In the genomic region with DNA sequence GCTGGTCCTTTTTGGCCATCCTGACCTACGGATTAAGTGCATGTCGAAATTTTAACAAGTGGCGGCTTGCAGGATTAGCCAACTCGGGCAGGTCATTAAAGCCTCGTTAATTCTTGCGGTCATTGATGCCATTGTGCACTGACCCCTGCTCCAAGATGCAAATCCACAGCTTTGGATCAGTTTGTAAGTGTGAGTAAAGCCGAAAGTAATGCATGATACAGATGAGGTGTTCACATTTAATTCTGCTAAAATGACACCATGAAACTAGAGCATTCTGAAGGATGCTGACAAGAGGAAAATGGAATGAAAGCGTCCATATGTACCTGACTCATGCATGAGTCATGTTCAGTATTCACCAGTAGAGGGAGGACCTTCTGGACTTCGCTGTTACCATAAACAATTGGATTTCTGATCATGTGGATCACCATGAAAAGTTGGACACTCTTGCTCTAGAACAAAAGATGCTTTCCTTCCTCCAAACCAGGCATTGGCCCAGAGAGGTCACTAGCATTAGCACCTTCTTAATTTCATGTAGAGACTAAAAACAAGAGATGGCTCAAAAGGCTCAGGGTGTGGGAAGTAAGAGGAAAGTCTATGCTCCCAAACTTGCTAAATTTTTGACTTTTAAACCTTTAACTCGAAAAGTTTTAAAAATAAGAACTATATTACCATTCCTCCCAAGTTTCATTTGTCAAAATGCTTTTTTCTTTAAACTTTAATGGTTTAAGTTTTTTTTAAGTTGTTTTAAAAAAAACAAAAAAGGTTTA, we compare ENCODE assay signal across 8 cellular contexts. TPM values are rescaled to one million over a fixed set of nuclear protein-coding genes. Genes with fewer than 3 reads are reported as not detected.
DNase-seq lines count a peak whose midpoint lies in the region; ATAC-seq, FAIRE-seq and TF ChIP-seq lines count a peak whose summit lies in the region.

No MANE protein-coding gene starts in this region.

- peak overlapping the region; percentile 58 for H3K9ac ChIP-seq in keratinocyte (ENCODE audit: control insufficient read depth, extremely low read depth, insufficient read depth, low read length)

- H3K4me3 ChIP-seq in keratinocyte (ENCODE audit: control insufficient read depth in 2 of 3, extremely low read depth in 1 of 3, insufficient read depth in 2 of 3, low read depth in 1 of 3, low read length in 3 of 3) (no peak overlapping the region), upper lobe of left lung (no peak overlapping the region)

- no peaks in the 10 kb centered on the region for H3K36me3 Mint-ChIP-seq in T-helper 2 cell treated with Interferon-gamma antibody and Interleukin-4, amounts not matched to agents 5 μg/mL and 100 μg/mL, for 36 hours (ENCODE audit: low read depth)

- ATAC-seq in upper lobe of left lung (ENCODE audit: low FRiP score in 2 of 2), result peak in 1 of 2 donors; percentile 47

- no peak overlapping the region for H3K4me3 Mint-ChIP-seq in T-helper 2 cell treated with Interferon-gamma antibody and Interleukin-4, amounts not matched to agents 5 μg/mL and 100 μg/mL, for 36 hours

- no peaks in the 10 kb centered on the region for H3K9me1 ChIP-seq in keratinocyte (ENCODE audit: control insufficient read depth, extremely low read depth, insufficient read depth, low read length)

- no peaks in the 10 kb centered on the region for H3K4me1 Mint-ChIP-seq in T-helper 2 cell treated with Interferon-gamma antibody and Interleukin-4, amounts not matched to agents 5 μg/mL and 100 μg/mL, for 36 hours (ENCODE audit: low read depth)

- H3K9me3 ChIP-seq in keratinocyte (ENCODE audit: control insufficient read depth, low read depth, low read length) (no peaks in the 10 kb centered on the region), upper lobe of left lung (no peaks in the 10 kb centered on the region)

- H3K4me1 ChIP-seq in keratinocyte (ENCODE audit: control insufficient read depth, extremely low read depth, insufficient read depth, low read length) (peaks cover 27% of the 10 kb centered on the region), upper lobe of left lung (peaks cover 0 to 9% (median 4%) of the 10 kb centered on the region in 4 donors)

- no peak overlapping the region for H2AFZ ChIP-seq in keratinocyte (ENCODE audit: control insufficient read depth, low read length)

- 63 to 64% methylated on average over 9 to 10 of the region's 10 CpGs for WGBS in upper lobe of left lung, 2 donors

- DNase-seq in DMS53 (lab: John Stamatoyannopoulos, UW) (peak; percentile 83), HTR-8/SVneo (ENCODE audit: insufficient read length, low spot score) (peak; percentile 87), amniotic epithelial cell (ENCODE audit: low read depth) (peak; percentile 90), keratinocyte (ENCODE audit: low read depth, low spot score) (peak; percentile 75), upper lobe of left lung (peak in 1 of 2 donors; percentile 34), MV-4-11 (lab: John Stamatoyannopoulos, UW) (no peak)
- DNase-seq in T-helper 2 cell treated with Interferon-gamma antibody and Interleukin-4, amounts not matched to agents 5 μg/mL and 100 μg/mL, for 36 hours (ENCODE audit: low spot score), result no peak
- DNase-seq in stimulated activated CD4-positive, alpha-beta T cell treated with anti-CD3 and anti-CD28 coated beads, Interleukin-2, amount 100 ng/mL, for 48 hours, result no peak

- H3K27ac Mint-ChIP-seq in T-helper 2 cell treated with Interferon-gamma antibody and Interleukin-4, amounts not matched to agents 5 μg/mL and 100 μg/mL, for 36 hours, result no peak overlapping the region

- H3K27me3 ChIP-seq in keratinocyte (ENCODE audit: control insufficient read depth, extremely low read depth, insufficient read depth, low read length) (no peaks in the 10 kb centered on the region), upper lobe of left lung (no peaks in the 10 kb centered on the region)

- no peak for TF ChIP-seq POLR2A in upper lobe of left lung (IDR thresholded peaks at IDR 0.05)

- FAIRE-seq in HTR-8/SVneo (lab: Jason Lieb, UNC) (peak; percentile 88), keratinocyte (lab: Jason Lieb, UNC) (peak; percentile 89)

- TF ChIP-seq CTCF in keratinocyte (optimal IDR thresholded peaks at IDR 0.05 in 1 of 3, IDR thresholded peaks at IDR 0.05 in 1 of 3, conservative IDR thresholded peaks at IDR 0.05 in 1 of 3; ENCODE audit: extremely low read depth in 1 of 3, insufficient read depth in 2 of 3, low read length in 3 of 3), result peak in 2 of 3 experiments; percentile 23 to 36
- peak; percentile 32 to 63 (median 46) for TF ChIP-seq CTCF in upper lobe of left lung (IDR thresholded peaks at IDR 0.05)

- TF ChIP-seq EP300 in upper lobe of left lung (IDR thresholded peaks at IDR 0.05), result no peak

- peak overlapping the region; percentile 53 for H3K4me2 ChIP-seq in keratinocyte (ENCODE audit: control insufficient read depth, extremely low read depth, insufficient read depth, low read depth, low read length)

- dilution Hi-C loops in keratinocyte (cut with MboI; ENCODE audit: extremely low pct_ligation_motif_present, low sequenced_read_pairs), result loop anchor here (25.0 kb wide), 1 partner anchor 121 kb away; a partner anchor contains a TSS

- H3K27me3 Mint-ChIP-seq in T-helper 2 cell treated with Interferon-gamma antibody and Interleukin-4, amounts not matched to agents 5 μg/mL and 100 μg/mL, for 36 hours (ENCODE audit: low read depth), result peaks cover 29% of the 10 kb centered on the region

- no peaks in the 10 kb centered on the region for H4K20me1 ChIP-seq in keratinocyte (ENCODE audit: control insufficient read depth, extremely low read depth, insufficient read depth, low read length)

- no peaks in the 10 kb centered on the region for H3K36me3 ChIP-seq in keratinocyte (ENCODE audit: control insufficient read depth in 2 of 2, extremely low read depth in 1 of 2, insufficient read depth in 2 of 2, low read length in 2 of 2)
- no peaks in the 10 kb centered on the region for H3K36me3 ChIP-seq in upper lobe of left lung

- no peaks in the 10 kb centered on the region for H3K9me3 Mint-ChIP-seq in T-helper 2 cell treated with Interferon-gamma antibody and Interleukin-4, amounts not matched to agents 5 μg/mL and 100 μg/mL, for 36 hours

- H3K79me2 ChIP-seq in keratinocyte (ENCODE audit: control insufficient read depth, insufficient read depth, low read length), result no peaks in the 10 kb centered on the region

- H3K27ac ChIP-seq in keratinocyte (ENCODE audit: control insufficient read depth, insufficient read depth, low read length) (peak overlapping the region; percentile 79), upper lobe of left lung (no peak overlapping the region)

RNA-seq across cellular contexts. Expression of a gene that starts 48.0 kb away (rescaled TPM):
- not detected in 3 replicates for polyA plus RNA-seq in keratinocyte
- polyA plus RNA-seq in keratinocyte (2011; ENCODE audit: low read depth), result not detected
- polyA plus RNA-seq in keratinocyte (2011; cell fraction: cytosol; rRNA removed), result not detected in 2 replicates
- not detected in 2 replicates for polyA plus RNA-seq in keratinocyte (2011; cell fraction: nucleus; rRNA removed)
- polyA plus RNA-seq in keratinocyte (2012; ENCODE audit: low replicate concordance), result not detected in 2 replicates
- polyA minus RNA-seq in keratinocyte, result not detected in 3 replicates
- not detected for polyA minus RNA-seq in keratinocyte (2011; cell fraction: cytosol; rRNA and poly(A)+ RNA removed)
- polyA minus RNA-seq in keratinocyte (2011; cell fraction: nucleus; rRNA and poly(A)+ RNA removed), result not detected in 2 replicates
- total RNA-seq in upper lobe of left lung, result under 1 TPM in 3 of 6 donors, not detected in 3; 0.06 to 0.15 (median 0.07) TPM

RNA-seq across cellular contexts. Expression of a gene that starts 54.1 kb away (rescaled TPM):
- 0.08 to 0.35 TPM (median 0.30 TPM) in 3 replicates for polyA plus RNA-seq in keratinocyte
- polyA plus RNA-seq in keratinocyte (2011; ENCODE audit: low read depth), result 3.8 TPM
- 0.36 and 0.79 TPM in 2 replicates for polyA plus RNA-seq in keratinocyte (2011; cell fraction: cytosol; rRNA removed)
- polyA plus RNA-seq in keratinocyte (2011; cell fraction: nucleus; rRNA removed), result 1.1 and 1.9 TPM in 2 replicates
- polyA plus RNA-seq in keratinocyte (2012; ENCODE audit: low replicate concordance), result 0.39 and 17.1 TPM in 2 replicates
- not detected in 3 replicates for polyA minus RNA-seq in keratinocyte
- polyA minus RNA-seq in keratinocyte (2011; cell fraction: cytosol; rRNA and poly(A)+ RNA removed), result not detected
- 1.2 TPM in 1 of 2 replicates, not detected in the other for polyA minus RNA-seq in keratinocyte (2011; cell fraction: nucleus; rRNA and poly(A)+ RNA removed)
- total RNA-seq in upper lobe of left lung, result not detected

RNA-seq across cellular contexts. Expression of a gene that starts 56.3 kb away (rescaled TPM):
- polyA plus RNA-seq in keratinocyte, result 3.6 to 9.4 TPM (median 5.7 TPM) in 3 replicates
- polyA plus RNA-seq in keratinocyte (2011; ENCODE audit: low read depth), result 14.3 TPM
- 6.9 and 9.2 TPM in 2 replicates for polyA plus RNA-seq in keratinocyte (2011; cell fraction: cytosol; rRNA removed)
- polyA plus RNA-seq in keratinocyte (2011; cell fraction: nucleus; rRNA removed), result 15.8 and 28.1 TPM in 2 replicates
- 6.0 and 34.2 TPM in 2 replicates for polyA plus RNA-seq in keratinocyte (2012; ENCODE audit: low replicate concordance)
- polyA minus RNA-seq in keratinocyte, result 7.4 to 41.0 TPM (median 10.7 TPM) in 3 replicates
- not detected for polyA minus RNA-seq in keratinocyte (2011; cell fraction: cytosol; rRNA and poly(A)+ RNA removed)
- polyA minus RNA-seq in keratinocyte (2011; cell fraction: nucleus; rRNA and poly(A)+ RNA removed), result 6.0 and 6.8 TPM in 2 replicates
- total RNA-seq in upper lobe of left lung, result 1 to 10 TPM; 3.2 to 9.4 (median 4.4) TPM

Comparison
In these comparisons a context has a peak if more than half of its experiments do, and no peak if none do; other contexts are left out.
1. DNase-seq: peak in DMS53 (single experiment), HTR-8/SVneo (single experiment), amniotic epithelial cell (single experiment) and keratinocyte (single experiment); none in T-helper 2 cell treated with Interferon-gamma antibody and Interleukin-4, amounts not matched to agents 5 μg/mL and 100 μg/mL, for 36 hours (single experiment), stimulated activated CD4-positive, alpha-beta T cell treated with anti-CD3 and anti-CD28 coated beads, Interleukin-2, amount 100 ng/mL, for 48 hours (0 of 2) and MV-4-11 (single experiment).